8 cellular contexts compared by ENCODE assay signal in the genomic region with DNA sequence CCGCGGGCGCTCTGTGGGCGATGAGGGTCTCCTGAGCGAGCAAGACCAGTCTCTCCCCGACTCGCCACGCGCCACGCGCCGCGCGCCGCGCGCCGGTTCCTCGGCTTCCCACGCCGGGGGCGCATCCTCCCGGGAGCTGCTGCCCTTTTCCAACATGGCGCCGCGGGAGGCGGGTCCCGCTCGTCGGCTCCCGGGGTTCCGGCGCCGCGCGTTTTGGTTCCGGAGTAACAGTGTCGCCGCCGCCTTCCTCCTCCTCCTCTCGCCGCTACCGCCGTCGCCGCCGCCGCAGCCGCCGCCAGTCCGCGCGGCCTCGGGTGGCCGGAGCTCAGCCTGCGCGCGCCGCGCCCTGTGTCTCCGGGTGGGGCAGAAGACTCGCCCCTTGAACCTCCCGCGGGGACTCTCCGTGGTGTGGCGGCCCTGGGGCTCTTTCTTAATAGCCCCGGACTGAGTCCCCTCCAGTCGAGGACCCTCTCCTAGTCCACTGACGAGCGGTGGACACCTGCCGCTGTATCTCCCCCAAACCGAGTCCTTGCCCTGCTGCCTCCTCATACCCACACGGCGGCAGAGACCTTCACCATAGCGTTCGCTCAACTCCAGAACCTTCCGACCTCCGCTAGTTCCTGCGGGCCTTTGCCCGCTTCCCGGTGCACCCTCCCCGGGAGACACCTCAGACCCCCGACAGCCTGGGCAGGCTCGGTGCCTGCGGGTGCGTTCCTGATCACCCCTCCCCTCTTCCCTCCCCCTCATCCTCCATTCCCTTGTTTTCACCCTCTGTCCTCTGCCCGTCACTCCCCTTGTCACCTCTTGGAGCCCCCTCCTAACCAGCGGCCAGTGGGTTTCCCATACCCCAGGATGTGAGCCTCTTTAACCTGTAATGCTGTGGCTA. TPM values are rescaled to one million over a fixed set of nuclear protein-coding genes. Genes with fewer than 3 reads are reported as not detected.
DNase-seq lines count a peak whose midpoint lies in the region; ATAC-seq and TF ChIP-seq lines count a peak whose summit lies in the region.

A gene (plus strand): TSS at position 242 of the 886 bp plus-strand sequence. CDS start 633 bp downstream, at position 875.

- H3K36me3 Mint-ChIP-seq in natural killer cell, result no peaks in the 10 kb centered on the region
- H3K36me3 Mint-ChIP-seq in stimulated activated naive B cell treated with anti-CD40 and anti-IgM and Interleukin-4, amounts not matched to agents 10 μg/mL and 1 μg/mL and 100 μg/mL, for 72 hours, result peaks cover 4 to 12% of the 10 kb centered on the region in 2 donors

- H3K4me1 ChIP-seq in HUES64 (ENCODE audit: insufficient read depth, low read length), result peaks cover 5% of the 10 kb centered on the region

- H3K4me3 ChIP-seq in HUES64 (ENCODE audit: low read length), result peak within 1 kb of the TSS; percentile 94
- peak within 1 kb of the TSS; percentile 92 for H3K4me3 ChIP-seq in fibroblast of mammary gland (ENCODE audit: control insufficient read depth, low read depth, low read length)

- peaks cover 33 to 40% of the 10 kb centered on the region in 2 donors for H3K4me1 Mint-ChIP-seq in natural killer cell
- peaks cover 23 to 42% of the 10 kb centered on the region in 2 donors for H3K4me1 Mint-ChIP-seq in stimulated activated naive B cell treated with anti-CD40 and anti-IgM and Interleukin-4, amounts not matched to agents 10 μg/mL and 1 μg/mL and 100 μg/mL, for 72 hours

- H3K36me3 ChIP-seq in HUES64 (ENCODE audit: insufficient read depth, low read length), result peaks cover 2% of the 10 kb centered on the region; the same call in 1 of the 2 replicates

- H3K4me3 Mint-ChIP-seq in natural killer cell, result peak within 1 kb of the TSS; percentile 96
- H3K4me3 Mint-ChIP-seq in stimulated activated naive B cell treated with anti-CD40 and anti-IgM and Interleukin-4, amounts not matched to agents 10 μg/mL and 1 μg/mL and 100 μg/mL, for 72 hours, result peak within 1 kb of the TSS; percentile 89 to 93

- intact Hi-C loops in natural killer cell (cut with micrococcal nuclease), result loop anchor here (2.0 kb wide), 1 partner anchor 298 kb away; a partner anchor contains a TSS

- TF ChIP-seq CTCF in fibroblast of mammary gland (conservative IDR thresholded peaks at IDR 0.05; ENCODE audit: control insufficient read depth, insufficient read depth, low read depth, low read length) (no peak), natural killer cell (IDR thresholded peaks at IDR 0.05) (no peak)

- H3K27ac Mint-ChIP-seq in natural killer cell, result peak within 1 kb of the TSS; percentile 95 to 96
- peak within 1 kb of the TSS; percentile 93 for H3K27ac Mint-ChIP-seq in stimulated activated naive B cell treated with anti-CD40 and anti-IgM and Interleukin-4, amounts not matched to agents 10 μg/mL and 1 μg/mL and 100 μg/mL, for 72 hours

- ATAC-seq in GM18868 (IDR thresholded peaks at IDR 0.05; ENCODE audit: unreplicated experiment), result peak; percentile 41
- peak; percentile 75 to 83 (median 81) for ATAC-seq in natural killer cell
- ATAC-seq in stimulated activated naive B cell treated with anti-CD40 and anti-IgM and Interleukin-4, amounts not matched to agents 10 μg/mL and 1 μg/mL and 100 μg/mL, for 72 hours (replicated peaks), result peak; percentile 54 to 66

- DNase-seq in A172 (ENCODE audit: low spot score) (peak; percentile 46), RPMI7951 (ENCODE audit: low read depth) (peak; percentile 79), fibroblast of mammary gland (ENCODE audit: low read depth) (peak; percentile 62), natural killer cell (peak; percentile 75)
- peak; percentile 69 to 71 for DNase-seq in activated T-helper 1 cell treated with anti-CD3 and anti-CD28 coated beads, Interleukin-2, amount 50 U/mL, for 16 hours (ENCODE audit: low read depth in 1 of 2, low spot score in 1 of 2)
- DNase-seq in stimulated activated naive B cell treated with anti-CD40 and anti-IgM and Interleukin-4, amounts not matched to agents 10 μg/mL and 1 μg/mL and 100 μg/mL, for 72 hours, result peak; percentile 64

- H3K9me3 Mint-ChIP-seq in natural killer cell, result no peaks in the 10 kb centered on the region
- H3K9me3 Mint-ChIP-seq in stimulated activated naive B cell treated with anti-CD40 and anti-IgM and Interleukin-4, amounts not matched to agents 10 μg/mL and 1 μg/mL and 100 μg/mL, for 72 hours, result no peaks in the 10 kb centered on the region

- H3K27ac ChIP-seq in HUES64 (ENCODE audit: low read depth, low read length), result peak within 1 kb of the TSS; percentile 49; the same call in 1 of the 2 replicates

- peak within 1 kb of the TSS; percentile 76 for H3K9ac ChIP-seq in HUES64 (ENCODE audit: low read depth, low read length)

- H3K27me3 ChIP-seq in HUES64 (ENCODE audit: insufficient read depth, low read length), result no peaks in the 10 kb centered on the region

- H3K9me3 ChIP-seq in HUES64 (ENCODE audit: insufficient read depth, low read depth, low read length), result no peaks in the 10 kb centered on the region

- under 1% methylated on average over 88 of the region's 88 CpGs for WGBS in HUES64

- no peaks in the 10 kb centered on the region for H3K27me3 Mint-ChIP-seq in natural killer cell (ENCODE audit: low read depth in 2 of 2)
- peaks cover 4 to 5% of the 10 kb centered on the region in 2 donors for H3K27me3 Mint-ChIP-seq in stimulated activated naive B cell treated with anti-CD40 and anti-IgM and Interleukin-4, amounts not matched to agents 10 μg/mL and 1 μg/mL and 100 μg/mL, for 72 hours

RNA-seq across cellular contexts. Expression of the gene that starts here (rescaled TPM):
- total RNA-seq in A172 (2014; rRNA removed; shearing (Covaris generic)), result 4.0 and 5.7 TPM in 2 replicates
- polyA plus RNA-seq in HUES64 (2013, experiment 1 of 2), result 11.9 TPM
- 22.9 TPM for polyA plus RNA-seq in HUES64 (2013, experiment 2 of 2)
- 4.1 and 7.1 TPM in 2 replicates for total RNA-seq in RPMI7951 (2014; rRNA removed; shearing (Covaris generic))
- 10 to 100 TPM; 25.6 to 32.6 (median 29.2) TPM for total RNA-seq in natural killer cell

Comparison
In these comparisons a context has a peak if more than half of its experiments do, and no peak if none do; other contexts are left out.
1. Peak in every context shown above with its lines: DNase-seq, ATAC-seq, H3K4me3 ChIP-seq and H3K27ac ChIP-seq.